23 cellular contexts compared by ENCODE assay signal in genomic region chr18:7169601-7170000, GRCh38. TPM values are rescaled to one million over a fixed set of nuclear protein-coding genes. Genes with fewer than 3 reads are reported as not detected.
A peak's percentile ranks its signal among the peaks of the same experiment; 100 is the strongest.
DNase-seq lines count a peak whose midpoint lies in the region; ATAC-seq and TF ChIP-seq lines count a peak whose summit lies in the region.
"Had no signal": no experiment of that assay in that cellular context is flagged by ENCODE, and none has a peak within 500 bp of the region (broad histone marks: within the 10 kb centered on the region; RNA-seq: fewer than 3 reads in every experiment).

No MANE protein-coding gene starts in this region.

- H3K4me3 ChIP-seq in right atrium auricular region (no peak overlapping the region), right cardiac atrium (ENCODE audit: low read length) (no peak overlapping the region), neuronal stem cell (ENCODE audit: low read length in 2 of 2) (no peak overlapping the region)
- H3K4me3 ChIP-seq: A549; BLaER1 treated with 17β-estradiol and CSF1 and Interleukin-3, amounts not matched to agents 10 nM and 100 nM; GM12878; GM23248 had no signal

- intact Hi-C loops in right cardiac atrium (cut with DNase I) = no loop called here

- 80% methylated on average over 11 of the region's 11 CpGs for WGBS in right cardiac atrium
- no CpG with 5 or more reads among the region's 11 CpGs for WGBS in neuronal stem cell (ENCODE audit: extremely low coverage in 2 of 2, insufficient read length in 2 of 2, insufficient replicate concordance in 1 of 2), 2 donors

- H3K14ac ChIP-seq in neuronal stem cell (ENCODE audit: low read length) = no peak overlapping the region

- no peaks in the 10 kb centered on the region for H3K9me3 ChIP-seq in right atrium auricular region
- no peaks in the 10 kb centered on the region for H3K9me3 ChIP-seq in right cardiac atrium (ENCODE audit: control insufficient read depth, low read length)
- H3K9me3 ChIP-seq in neuronal stem cell (replicated peaks in 1 of 2; ENCODE audit: control insufficient read depth in 2 of 2, insufficient read depth in 1 of 2, low read depth in 1 of 2, low read length in 2 of 2) = no peaks in the 10 kb centered on the region
- H3K9me3 ChIP-seq: A549; BE2C; BLaER1 treated with 17β-estradiol and CSF1 and Interleukin-3, amounts not matched to agents 10 nM and 100 nM had no signal

- H3K18ac ChIP-seq in neuronal stem cell (ENCODE audit: low read length) = peak overlapping the region; percentile 80

- no peaks in the 10 kb centered on the region for H3K36me3 Mint-ChIP-seq in type B pancreatic cell
- H3K36me3 Mint-ChIP-seq: CD14-positive monocyte; CD8-positive, alpha-beta memory T cell had no signal

- no peak overlapping the region for H3K27ac Mint-ChIP-seq in type B pancreatic cell
- H3K27ac Mint-ChIP-seq: CD4-positive, alpha-beta T cell; CD8-positive, alpha-beta memory T cell had no signal

- H4K8ac ChIP-seq in neuronal stem cell (ENCODE audit: low read depth, low read length) = no peak overlapping the region

- H3K4me3 Mint-ChIP-seq in type B pancreatic cell = no peak overlapping the region
- H3K4me3 Mint-ChIP-seq: CD14-positive monocyte; CD4-positive, alpha-beta T cell; CD8-positive, alpha-beta memory T cell; H9 had no signal

- TF ChIP-seq CTCF in right atrium auricular region (IDR thresholded peaks at IDR 0.05) = no peak
- TF ChIP-seq CTCF in type B pancreatic cell (conservative IDR thresholded peaks at IDR 0.05) = no peak

- H3K4me1 Mint-ChIP-seq in type B pancreatic cell (ENCODE audit: unreplicated experiment) = no peaks in the 10 kb centered on the region
- H3K4me1 Mint-ChIP-seq: CD8-positive, alpha-beta memory T cell had no signal

- H2BK15ac ChIP-seq in neuronal stem cell (ENCODE audit: low read length) = peak overlapping the region; percentile 50

- H3K27me3 ChIP-seq in right atrium auricular region (no peaks in the 10 kb centered on the region), right cardiac atrium (ENCODE audit: control insufficient read depth, insufficient read depth) (no peaks in the 10 kb centered on the region), neuronal stem cell (ENCODE audit: control insufficient read depth in 3 of 3, insufficient read depth in 3 of 3, low read depth in 1 of 3, low read length in 3 of 3) (no peaks in the 10 kb centered on the region)
- H3K27me3 ChIP-seq: BE2C; BLaER1 treated with 17β-estradiol and CSF1 and Interleukin-3, amounts not matched to agents 10 nM and 100 nM had no signal

- H2AK5ac ChIP-seq in neuronal stem cell (ENCODE audit: low read depth, low read length) = peak overlapping the region; percentile 51

- no peak overlapping the region for H2BK5ac ChIP-seq in neuronal stem cell (ENCODE audit: low read length)

- DNase-seq in right atrium auricular region (ENCODE audit: low spot score) (peak; percentile 30), right cardiac atrium (no peak), neuronal stem cell (ENCODE audit: low spot score) (no peak), type B pancreatic cell (ENCODE audit: extremely low spot score, unreplicated experiment) (peak; percentile 48), DMS79 (lab: John Stamatoyannopoulos, UW) (no peak)
- DNase-seq: 8988T; ACHN; AML-193; BE2C; CD4-positive, alpha-beta T cell; CD8-positive, alpha-beta memory T cell; DMS153; EL; GDM1; GM23248; H9 had no signal

- H3K4me2 ChIP-seq in neuronal stem cell (ENCODE audit: insufficient read depth, low read length, poor library complexity, severe bottlenecking) = no peak overlapping the region
- H3K4me2 ChIP-seq: A549; BLaER1 treated with 17β-estradiol and CSF1 and Interleukin-3, amounts not matched to agents 10 nM and 100 nM had no signal

- H3K27me3 Mint-ChIP-seq in type B pancreatic cell = no peaks in the 10 kb centered on the region
- H3K27me3 Mint-ChIP-seq: CD4-positive, alpha-beta T cell; CD8-positive, alpha-beta memory T cell had no signal

- no peak overlapping the region for H2AFZ ChIP-seq in neuronal stem cell (ENCODE audit: low read length)
- H2AFZ ChIP-seq: GM23248 had no signal

- H3K23ac ChIP-seq in neuronal stem cell (ENCODE audit: low read depth, low read length, poor library complexity) = no peak overlapping the region

- H3K79me1 ChIP-seq in neuronal stem cell (ENCODE audit: low read depth, low read length) = no peaks in the 10 kb centered on the region

- H2BK120ac ChIP-seq in neuronal stem cell (ENCODE audit: low read depth, low read length) = no peak overlapping the region

- H3K36me3 ChIP-seq in right atrium auricular region (no peaks in the 10 kb centered on the region), neuronal stem cell (replicated peaks in 1 of 2; ENCODE audit: control insufficient read depth in 2 of 2, insufficient read depth in 2 of 2, low read length in 2 of 2) (no peaks in the 10 kb centered on the region)
- H3K36me3 ChIP-seq: BE2C; BLaER1 treated with 17β-estradiol and CSF1 and Interleukin-3, amounts not matched to agents 10 nM and 100 nM had no signal

- peak overlapping the region; percentile 88 for H2BK12ac ChIP-seq in neuronal stem cell (ENCODE audit: low read length)

- H3K27ac ChIP-seq in right atrium auricular region = no peak overlapping the region
- H3K27ac ChIP-seq in right cardiac atrium (ENCODE audit: low read length) = no peak overlapping the region
- H3K27ac ChIP-seq in neuronal stem cell (replicated peaks; ENCODE audit: low read length) = no peak overlapping the region
- H3K27ac ChIP-seq: A549; BLaER1 treated with 17β-estradiol and CSF1 and Interleukin-3, amounts not matched to agents 10 nM and 100 nM; GM23248 had no signal

- H3K9me3 Mint-ChIP-seq in type B pancreatic cell = no peaks in the 10 kb centered on the region
- H3K9me3 Mint-ChIP-seq: CD14-positive monocyte; CD4-positive, alpha-beta T cell; H9 had no signal

- H3K4ac ChIP-seq in neuronal stem cell (ENCODE audit: low read length) = no peak overlapping the region

- no peak for ATAC-seq in right cardiac atrium
- ATAC-seq in GM18909 (IDR thresholded peaks at IDR 0.05; ENCODE audit: poor library complexity, unreplicated experiment) = no peak
- ATAC-seq: A549, GM12878, HCT116 had no signal

- H3K4me1 ChIP-seq in right atrium auricular region = no peaks in the 10 kb centered on the region
- no peaks in the 10 kb centered on the region for H3K4me1 ChIP-seq in right cardiac atrium (ENCODE audit: control insufficient read depth, insufficient read depth, low read length)
- peaks cover 0 to 6% of the 10 kb centered on the region in 2 donors for H3K4me1 ChIP-seq in neuronal stem cell (ENCODE audit: control insufficient read depth in 2 of 2, insufficient read depth in 1 of 2, low read depth in 1 of 2, low read length in 2 of 2)
- H3K4me1 ChIP-seq: A549; BE2C; BLaER1 treated with 17β-estradiol and CSF1 and Interleukin-3, amounts not matched to agents 10 nM and 100 nM had no signal

- no peak overlapping the region for H4K91ac ChIP-seq in neuronal stem cell (ENCODE audit: low read depth, low read length, poor library complexity)

- H3K9ac ChIP-seq in neuronal stem cell (ENCODE audit: low read depth, low read length, poor library complexity) = peak overlapping the region; percentile 27
- H3K9ac ChIP-seq: BLaER1 treated with 17β-estradiol and CSF1 and Interleukin-3, amounts not matched to agents 10 nM and 100 nM; GM23248 had no signal

RNA-seq across cellular contexts. Expression of gene LAMA1, which starts 52.0 kb away (rescaled TPM):
- total RNA-seq in right atrium auricular region (1 to 10 TPM in 1 of 2 donors, under 1 TPM in 1; 0.15 to 1.1 TPM), right cardiac atrium (under 1 TPM in 2 of 4 donors, not detected in 2; 0.06 to 0.81 TPM), type B pancreatic cell (ENCODE audit: low replicate concordance) (59.3 and 75.0 TPM in 2 replicates)
- 0.02 TPM for polyA plus RNA-seq in right cardiac atrium
- polyA plus RNA-seq in neuronal stem cell (2013, experiment 1 of 2) = 46.4 TPM
- 44.9 TPM for polyA plus RNA-seq in neuronal stem cell (2013, experiment 2 of 2)
- total RNA-seq: Calu3; CD4-positive, alpha-beta T cell; CD8-positive, alpha-beta memory T cell had no signal
- polyA plus RNA-seq: CD14-positive monocyte; CD8-positive, alpha-beta memory T cell had no signal

Comparison
In these comparisons a context has a peak if more than half of its experiments do, and no peak if none do; other contexts are left out.
1. DNase-seq: peak in right atrium auricular region (single experiment) and type B pancreatic cell (single experiment); none in right cardiac atrium (0 of 3), neuronal stem cell (single experiment) and DMS79 (single experiment).
2. RNA of gene LAMA1, which starts 52.0 kb away (total RNA-seq): 59.3 to 75.0 TPM in type B pancreatic cell; 0.15 to 1.1 TPM in right atrium auricular region and 0.06 to 0.81 TPM in right cardiac atrium; every median in the first group is over 10 times any median in the second.